12 cellular contexts compared by ENCODE assay signal in genomic region chr1:210525759-210526158, GRCh38.
DNase-seq lines count a peak whose midpoint lies in the region; ATAC-seq and TF ChIP-seq lines count a peak whose summit lies in the region.
"Had no signal": no experiment of that assay in that cellular context is flagged by ENCODE, and none has a peak within 500 bp of the region (broad histone marks: within the 10 kb centered on the region; RNA-seq: fewer than 3 reads in every experiment).

No MANE protein-coding gene starts in this region.

- H3K4me3 ChIP-seq in osteoblast (ENCODE audit: insufficient read depth, low read length) = no peak overlapping the region
- H3K4me3 ChIP-seq: BLaER1 treated with 17β-estradiol and CSF1 and Interleukin-3, amounts not matched to agents 10 nM and 100 nM had no signal

- H3K4me3 Mint-ChIP-seq in nephron progenitor cell = no peak overlapping the region
- no peak overlapping the region for H3K4me3 Mint-ChIP-seq in activated T-cell treated with anti-CD3 and anti-CD28 coated beads, Interleukin-2, amount 50 U/mL, for 4 hours
- H3K4me3 Mint-ChIP-seq: CD4-positive, CD25-positive, alpha-beta regulatory T cell; H9 had no signal

- DNase-seq in ELF-1 (ENCODE audit: low read depth, low spot score) = peak; percentile 13
- DNase-seq in amniotic epithelial cell (ENCODE audit: low read depth) = peak; percentile 62
- DNase-seq in nephron progenitor cell = no peak
- no peak for DNase-seq in osteoblast (ENCODE audit: insufficient read length, low spot score, missing footprints)
- DNase-seq in activated T-cell treated with anti-CD3 and anti-CD28 coated beads, Interleukin-2, amount 50 U/mL, for 4 hours = no peak
- no peak for DNase-seq in AG08396 (ENCODE audit: low spot score)
- DNase-seq: CD4-positive, CD25-positive, alpha-beta regulatory T cell; DMS79; H9; KG1 had no signal

- H3K4me2 ChIP-seq in osteoblast (ENCODE audit: insufficient read depth, low read length) = no peak overlapping the region
- H3K4me2 ChIP-seq: BLaER1 treated with 17β-estradiol and CSF1 and Interleukin-3, amounts not matched to agents 10 nM and 100 nM had no signal

- no peaks in the 10 kb centered on the region for H3K9me3 ChIP-seq in osteoblast (ENCODE audit: low read depth, low read length)
- H3K9me3 ChIP-seq: BLaER1 treated with 17β-estradiol and CSF1 and Interleukin-3, amounts not matched to agents 10 nM and 100 nM had no signal

- H3K27ac ChIP-seq in osteoblast (ENCODE audit: low read depth, low read length) = no peak overlapping the region
- H3K27ac ChIP-seq: BLaER1 treated with 17β-estradiol and CSF1 and Interleukin-3, amounts not matched to agents 10 nM and 100 nM had no signal

- no peaks in the 10 kb centered on the region for H3K36me3 ChIP-seq in osteoblast (ENCODE audit: insufficient read depth, low read length)
- H3K36me3 ChIP-seq: BLaER1 treated with 17β-estradiol and CSF1 and Interleukin-3, amounts not matched to agents 10 nM and 100 nM had no signal

- H3K36me3 Mint-ChIP-seq in nephron progenitor cell (ENCODE audit: low read depth) = no peaks in the 10 kb centered on the region
- no peaks in the 10 kb centered on the region for H3K36me3 Mint-ChIP-seq in activated T-cell treated with anti-CD3 and anti-CD28 coated beads, Interleukin-2, amount 50 U/mL, for 4 hours (ENCODE audit: insufficient read depth)
- H3K36me3 Mint-ChIP-seq: CD4-positive, CD25-positive, alpha-beta regulatory T cell had no signal

- TF ChIP-seq CTCF in nephron progenitor cell (IDR thresholded peaks at IDR 0.05) = no peak
- TF ChIP-seq CTCF in osteoblast (IDR thresholded peaks at IDR 0.05; ENCODE audit: extremely low read depth, low read depth, low read length) = no peak

- no peaks in the 10 kb centered on the region for H4K20me1 ChIP-seq in osteoblast (ENCODE audit: insufficient read depth, low read length)
- H4K20me1 ChIP-seq: BLaER1 treated with 17β-estradiol and CSF1 and Interleukin-3, amounts not matched to agents 10 nM and 100 nM had no signal

- H3K4me1 Mint-ChIP-seq in nephron progenitor cell = peaks cover 12% of the 10 kb centered on the region
- no peaks in the 10 kb centered on the region for H3K4me1 Mint-ChIP-seq in activated T-cell treated with anti-CD3 and anti-CD28 coated beads, Interleukin-2, amount 50 U/mL, for 4 hours (ENCODE audit: low read depth)
- H3K4me1 Mint-ChIP-seq: CD4-positive, CD25-positive, alpha-beta regulatory T cell; IgD-negative memory B cell had no signal

- no peak for ATAC-seq in activated T-cell treated with anti-CD3 and anti-CD28 coated beads, Interleukin-2, amount 50 U/mL, for 4 hours

- H3K4me1 ChIP-seq in osteoblast (ENCODE audit: insufficient read depth, low read length) = no peaks in the 10 kb centered on the region
- H3K4me1 ChIP-seq: BLaER1 treated with 17β-estradiol and CSF1 and Interleukin-3, amounts not matched to agents 10 nM and 100 nM had no signal

- no peaks in the 10 kb centered on the region for H3K79me2 ChIP-seq in osteoblast (ENCODE audit: insufficient read depth, low read length)

- H3K27ac Mint-ChIP-seq in nephron progenitor cell = peak overlapping the region; percentile 67
- H3K27ac Mint-ChIP-seq: CD4-positive, CD25-positive, alpha-beta regulatory T cell; H9 had no signal

- no peaks in the 10 kb centered on the region for H3K27me3 ChIP-seq in osteoblast (ENCODE audit: insufficient read depth, low read length)
- H3K27me3 ChIP-seq: BLaER1 treated with 17β-estradiol and CSF1 and Interleukin-3, amounts not matched to agents 10 nM and 100 nM had no signal

- peaks cover 7% of the 10 kb centered on the region for H3K27me3 Mint-ChIP-seq in nephron progenitor cell (ENCODE audit: low read depth, poor library complexity)
- H3K27me3 Mint-ChIP-seq in activated T-cell treated with anti-CD3 and anti-CD28 coated beads, Interleukin-2, amount 50 U/mL, for 4 hours (ENCODE audit: low read depth) = no peaks in the 10 kb centered on the region
- H3K27me3 Mint-ChIP-seq: IgD-negative memory B cell had no signal

- no peaks in the 10 kb centered on the region for H3K9me3 Mint-ChIP-seq in nephron progenitor cell
- H3K9me3 Mint-ChIP-seq in activated T-cell treated with anti-CD3 and anti-CD28 coated beads, Interleukin-2, amount 50 U/mL, for 4 hours = no peaks in the 10 kb centered on the region
- H3K9me3 Mint-ChIP-seq: H9, IgD-negative memory B cell had no signal

- H2AFZ ChIP-seq in osteoblast (ENCODE audit: low read length) = no peak overlapping the region

Comparison
In these comparisons a context has a peak if more than half of its experiments do, and no peak if none do; other contexts are left out.
1. DNase-seq: peak in ELF-1 (single experiment) and amniotic epithelial cell (single experiment); none in nephron progenitor cell (single experiment), osteoblast (single experiment), activated T-cell treated with anti-CD3 and anti-CD28 coated beads, Interleukin-2, amount 50 U/mL, for 4 hours (single experiment) and AG08396 (single experiment).